1 cellular context compared by ENCODE assay signal in the genomic region with DNA sequence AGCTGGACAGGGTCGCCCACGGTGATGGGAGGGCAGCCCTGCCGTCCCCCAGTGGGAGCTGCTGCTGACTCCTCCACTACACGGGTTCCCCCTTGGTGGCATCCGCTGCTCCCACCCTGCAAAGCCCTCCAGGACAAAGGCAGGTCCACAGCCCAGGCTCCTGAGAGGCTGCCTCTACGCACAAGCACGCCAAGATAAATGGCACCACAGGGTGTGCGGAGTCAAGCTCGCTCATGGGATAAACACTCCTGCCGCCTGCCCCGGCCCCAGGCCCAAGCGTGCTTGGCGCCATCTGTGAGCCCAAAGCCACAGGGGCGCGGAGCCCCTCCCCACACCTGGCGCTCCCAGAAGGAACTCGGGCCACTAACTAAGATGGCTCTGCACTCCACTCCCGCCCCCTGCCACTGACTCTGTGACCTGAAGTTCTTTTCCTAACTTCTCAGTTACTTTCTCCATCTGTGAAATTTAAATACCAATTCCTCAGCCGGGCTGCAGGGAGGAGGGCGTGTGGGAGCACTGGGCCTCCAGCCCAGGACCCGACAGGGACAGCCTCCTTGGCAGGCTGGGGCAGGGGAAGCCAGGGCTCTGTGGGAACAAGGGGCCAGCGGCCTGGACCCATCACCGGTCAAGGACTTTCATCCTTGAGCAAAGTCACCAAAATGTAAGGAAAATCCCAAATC.
TF ChIP-seq lines count a peak whose summit lies in the region.

No MANE protein-coding gene starts in this region.

TF ChIP-seq in WTC11, 78 proteins besides CTCF, POLR2A, EP300 and RAD21:
- TF ChIP-seq, protein P1, sequence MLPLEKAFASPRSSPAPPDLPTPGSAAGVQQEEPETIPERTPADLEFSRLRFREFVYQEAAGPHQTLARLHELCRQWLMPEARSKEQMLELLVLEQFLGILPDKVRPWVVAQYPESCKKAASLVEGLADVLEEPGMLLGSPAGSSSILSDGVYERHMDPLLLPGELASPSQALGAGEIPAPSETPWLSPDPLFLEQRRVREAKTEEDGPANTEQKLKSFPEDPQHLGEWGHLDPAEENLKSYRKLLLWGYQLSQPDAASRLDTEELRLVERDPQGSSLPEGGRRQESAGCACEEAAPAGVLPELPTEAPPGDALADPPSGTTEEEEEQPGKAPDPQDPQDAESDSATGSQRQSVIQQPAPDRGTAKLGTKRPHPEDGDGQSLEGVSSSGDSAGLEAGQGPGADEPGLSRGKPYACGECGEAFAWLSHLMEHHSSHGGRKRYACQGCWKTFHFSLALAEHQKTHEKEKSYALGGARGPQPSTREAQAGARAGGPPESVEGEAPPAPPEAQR (CRISPR knock-in tag; IDR thresholded peaks at IDR 0.05) = no peak
- peak; percentile 39; the same call in 1 of the 2 replicates for TF ChIP-seq ZNF263 (CRISPR knock-in tag; IDR thresholded peaks at IDR 0.05; ENCODE audit: low read depth)
- no peak for TF ChIP-seq RELA (CRISPR knock-in tag; IDR thresholded peaks at IDR 0.05; ENCODE audit: borderline replicate concordance)
TF ChIP-seq in WTC11: peak in this region for 1.
